9 cellular contexts compared by ENCODE assay signal in genomic region chr5:14186132-14186830, GRCh38. TPM values are rescaled to one million over a fixed set of nuclear protein-coding genes. Genes with fewer than 3 reads are reported as not detected.
DNase-seq lines count a peak whose midpoint lies in the region; ATAC-seq and TF ChIP-seq lines count a peak whose summit lies in the region.
"Had no signal": no experiment of that assay in that cellular context is flagged by ENCODE, and none has a peak within 500 bp of the region (broad histone marks: within the 10 kb centered on the region; RNA-seq: fewer than 3 reads in every experiment).

No MANE protein-coding gene starts in this region.

- CTCF ChIA-PET in mammary epithelial cell (lab: Charles Lee; ENCODE audit: low non-redundant PET) = no interaction called here

- H4K8ac ChIP-seq in mesenchymal stem cell (ENCODE audit: low read length) = peak overlapping the region; percentile 27

- H3K27me3 ChIP-seq in mammary epithelial cell (ENCODE audit: insufficient read depth, low read length) (no peaks in the 10 kb centered on the region), mesenchymal stem cell (ENCODE audit: control insufficient read depth in 1 of 2, insufficient read depth in 1 of 2, low read length in 2 of 2) (no peaks in the 10 kb centered on the region), upper lobe of right lung (no peaks in the 10 kb centered on the region)

- in situ Hi-C loops in mammary epithelial cell (cut with MboI; ENCODE audit: low sequenced_read_pairs in 2 of 2) = no loop called here

- H3K4me2 ChIP-seq in mammary epithelial cell (ENCODE audit: insufficient read depth, low read depth, low read length) (peak overlapping the region; percentile 77), mesenchymal stem cell (ENCODE audit: low read length, poor library complexity, severe bottlenecking) (no peak overlapping the region)

- H3K4me1 Mint-ChIP-seq in nephron progenitor cell = peaks cover 80% of the 10 kb centered on the region

- peak overlapping the region; percentile 68 for H2AK5ac ChIP-seq in mesenchymal stem cell (ENCODE audit: low read length, severe bottlenecking)

- no peak overlapping the region for H2BK5ac ChIP-seq in mesenchymal stem cell (ENCODE audit: low read depth, low read length, poor library complexity, severe bottlenecking)

- no peak overlapping the region for H4K91ac ChIP-seq in mesenchymal stem cell (ENCODE audit: low read length)

- H3K4me3 Mint-ChIP-seq in nephron progenitor cell = no peak overlapping the region

- H2BK120ac ChIP-seq in mesenchymal stem cell (ENCODE audit: low read depth, low read length) = no peak overlapping the region

- H3K9ac ChIP-seq in mammary epithelial cell (ENCODE audit: insufficient read depth, low read length) = peak overlapping the region; percentile 66
- H3K9ac ChIP-seq in mesenchymal stem cell (ENCODE audit: low read length) = peak overlapping the region; percentile 84

- H2BK15ac ChIP-seq in mesenchymal stem cell (ENCODE audit: low read depth, poor library complexity, severe bottlenecking) = no peak overlapping the region

- no peak overlapping the region for H3K27ac Mint-ChIP-seq in nephron progenitor cell
- no peak overlapping the region for H3K27ac Mint-ChIP-seq in activated naive CD4-positive, alpha-beta T cell treated with anti-CD3 and anti-CD28 coated beads, Interleukin-2, amount 50 U/mL, for 72 hours

- no peaks in the 10 kb centered on the region for H3K27me3 Mint-ChIP-seq in nephron progenitor cell (ENCODE audit: low read depth, poor library complexity)

- H4K20me1 ChIP-seq in mammary epithelial cell (ENCODE audit: insufficient read depth, low read length) = no peaks in the 10 kb centered on the region

- TSS peak; percentile 32 for BruUV-seq in mammary epithelial cell (replicated peaks; lab: Mats Ljungman, UMichigan)

- H3K4me3 ChIP-seq in mammary epithelial cell (replicated peaks in 1 of 3; ENCODE audit: insufficient read depth in 1 of 3, low read depth in 2 of 3, low read length in 3 of 3) (peak overlapping the region in 1 of 3 experiments; percentile 12), mesenchymal stem cell (ENCODE audit: insufficient read depth in 1 of 2, low read depth in 1 of 2, low read length in 2 of 2) (peak overlapping the region in 1 of 2 experiments; percentile 22), upper lobe of right lung (no peak overlapping the region)

- peaks cover 96% of the 10 kb centered on the region for H3K4me1 ChIP-seq in mammary epithelial cell (ENCODE audit: insufficient read depth, low read length)
- peaks cover 36% of the 10 kb centered on the region for H3K4me1 ChIP-seq in mesenchymal stem cell (ENCODE audit: control insufficient read depth, insufficient read depth, low read depth, low read length)
- peaks cover 52% of the 10 kb centered on the region for H3K4me1 ChIP-seq in upper lobe of right lung

- H3K27ac ChIP-seq in mammary epithelial cell (ENCODE audit: insufficient read depth, low read depth, low read length) (peak overlapping the region; percentile 97), mesenchymal stem cell (ENCODE audit: low read length, poor library complexity, severe bottlenecking) (peak overlapping the region; percentile 84), upper lobe of right lung (peak overlapping the region; percentile 60)

- H3K36me3 ChIP-seq in mammary epithelial cell (ENCODE audit: insufficient read depth, low read length) (no peaks in the 10 kb centered on the region), mesenchymal stem cell (ENCODE audit: control insufficient read depth in 1 of 2, insufficient read depth in 2 of 2, low read depth in 1 of 2, low read length in 2 of 2) (no peaks in the 10 kb centered on the region), upper lobe of right lung (no peaks in the 10 kb centered on the region)

- intact Hi-C loops in mammary epithelial cell (cut with micrococcal nuclease) (no loop called here), upper lobe of right lung (cut with DNase I) (no loop called here)

- no peak overlapping the region for H3K23ac ChIP-seq in mesenchymal stem cell (ENCODE audit: low read length in 2 of 2)

- TF ChIP-seq CTCF in mammary epithelial cell (conservative IDR thresholded peaks at IDR 0.05 in 1 of 2, IDR thresholded peaks at IDR 0.05 in 1 of 2; ENCODE audit: extremely low read depth in 1 of 2, insufficient read depth in 1 of 2, low read depth in 1 of 2, low read length in 2 of 2) = no peak
- TF ChIP-seq CTCF in upper lobe of right lung (IDR thresholded peaks at IDR 0.05) = no peak
- no peak for TF ChIP-seq CTCF in nephron progenitor cell (IDR thresholded peaks at IDR 0.05)

- no peak overlapping the region for H3K14ac ChIP-seq in mesenchymal stem cell (ENCODE audit: low read length in 2 of 2)

- H3K79me2 ChIP-seq in mammary epithelial cell (ENCODE audit: insufficient read depth, low read length) = peaks cover 94% of the 10 kb centered on the region

- dilution Hi-C loops in mammary epithelial cell (cut with HindIII; ENCODE audit: low sequenced_read_pairs) = no loop called here

- H3K4ac ChIP-seq in mesenchymal stem cell (ENCODE audit: low read depth in 1 of 2, low read length in 2 of 2) = peak overlapping the region in 1 of 2 experiments; percentile 26

- ATAC-seq in upper lobe of right lung = peak; percentile 74
- ATAC-seq in activated naive CD4-positive, alpha-beta T cell treated with anti-CD3 and anti-CD28 coated beads, Interleukin-2, amount 50 U/mL, for 72 hours = no peak
- no peak for ATAC-seq in GM18873 (IDR thresholded peaks at IDR 0.05; ENCODE audit: low FRiP score, unreplicated experiment)

- peak; percentile 71 for DNase-seq in NCI-H510A (lab: John Stamatoyannopoulos, UW)
- no peak for DNase-seq in NCI-H510A treated with DMSO at 0.1 percent for 48 hours (lab: John Stamatoyannopoulos, UW)
- peak; percentile 87 for DNase-seq in mammary epithelial cell
- peak; percentile 48 for DNase-seq in mesenchymal stem cell
- no peak for DNase-seq in upper lobe of right lung
- DNase-seq in nephron progenitor cell = no peak
- no peak for DNase-seq in activated naive CD4-positive, alpha-beta T cell treated with anti-CD3 and anti-CD28 coated beads, Interleukin-2, amount 50 U/mL, for 72 hours (ENCODE audit: low spot score in 2 of 2)
- DNase-seq: NCI-H2171 had no signal

- no peaks in the 10 kb centered on the region for H3K36me3 Mint-ChIP-seq in nephron progenitor cell (ENCODE audit: low read depth)
- no peaks in the 10 kb centered on the region for H3K36me3 Mint-ChIP-seq in activated naive CD4-positive, alpha-beta T cell treated with anti-CD3 and anti-CD28 coated beads, Interleukin-2, amount 50 U/mL, for 72 hours

- WGBS in mammary epithelial cell (ENCODE audit: low coverage, missing lambda C conversion rate) = 87% methylated on average over 5 of the region's 7 CpGs
- 81% methylated on average over 7 of the region's 7 CpGs for WGBS in mesenchymal stem cell

- peak overlapping the region in 1 of 2 experiments; percentile 76 for H3K18ac ChIP-seq in mesenchymal stem cell (ENCODE audit: low read depth in 1 of 2, low read length in 2 of 2)

- H3K9me3 ChIP-seq in mammary epithelial cell (replicated peaks; ENCODE audit: insufficient read depth, low read length) (no peaks in the 10 kb centered on the region), mesenchymal stem cell (ENCODE audit: control insufficient read depth, low read length) (no peaks in the 10 kb centered on the region), upper lobe of right lung (no peaks in the 10 kb centered on the region)

- H3K9me3 Mint-ChIP-seq in nephron progenitor cell = no peaks in the 10 kb centered on the region
- H3K9me3 Mint-ChIP-seq in activated naive CD4-positive, alpha-beta T cell treated with anti-CD3 and anti-CD28 coated beads, Interleukin-2, amount 50 U/mL, for 72 hours = no peaks in the 10 kb centered on the region

- peak overlapping the region in 1 of 2 experiments; percentile 38 for H2BK12ac ChIP-seq in mesenchymal stem cell (ENCODE audit: low read length in 2 of 2)

- H2AFZ ChIP-seq in mammary epithelial cell (ENCODE audit: low read depth, low read length) (no peak overlapping the region), mesenchymal stem cell (ENCODE audit: low read depth, low read length) (no peak overlapping the region)

- H3K79me1 ChIP-seq in mesenchymal stem cell (replicated peaks; ENCODE audit: low read length, poor library complexity, severe bottlenecking) = no peaks in the 10 kb centered on the region

RNA-seq across cellular contexts. Expression of gene TRIO, which starts 43.1 kb away (rescaled TPM):
- total RNA-seq in mammary epithelial cell (100 to 1,000 TPM; 160 to 219 TPM), upper lobe of right lung (148 TPM)
- 52.8 TPM for polyA plus RNA-seq in mammary epithelial cell
- 319 TPM for polyA minus RNA-seq in mammary epithelial cell
- 39.8 TPM for polyA plus RNA-seq in mesenchymal stem cell (2013, experiment 1 of 2)
- polyA plus RNA-seq in mesenchymal stem cell (2013, experiment 2 of 2) = 39.0 TPM
- total RNA-seq in activated naive CD4-positive, alpha-beta T cell treated with anti-CD3 and anti-CD28 coated beads, Interleukin-2, amount 50 U/mL, for 72 hours = 10 to 100 TPM; 13.3 to 18.2 TPM

Comparison
In these comparisons a context has a peak if more than half of its experiments do, and no peak if none do; other contexts are left out.
1. DNase-seq: peak in NCI-H510A (single experiment), mammary epithelial cell (single experiment) and mesenchymal stem cell (single experiment); none in NCI-H510A treated with DMSO at 0.1 percent for 48 hours (single experiment), upper lobe of right lung (single experiment), nephron progenitor cell (single experiment) and activated naive CD4-positive, alpha-beta T cell treated with anti-CD3 and anti-CD28 coated beads, Interleukin-2, amount 50 U/mL, for 72 hours (0 of 2).
2. Peak in every context shown above with its lines, with median percentiles within 50 percentile points of each other: H3K27ac ChIP-seq.